Comparison of ENCODE assay signal across 8 cellular contexts in the genomic region with DNA sequence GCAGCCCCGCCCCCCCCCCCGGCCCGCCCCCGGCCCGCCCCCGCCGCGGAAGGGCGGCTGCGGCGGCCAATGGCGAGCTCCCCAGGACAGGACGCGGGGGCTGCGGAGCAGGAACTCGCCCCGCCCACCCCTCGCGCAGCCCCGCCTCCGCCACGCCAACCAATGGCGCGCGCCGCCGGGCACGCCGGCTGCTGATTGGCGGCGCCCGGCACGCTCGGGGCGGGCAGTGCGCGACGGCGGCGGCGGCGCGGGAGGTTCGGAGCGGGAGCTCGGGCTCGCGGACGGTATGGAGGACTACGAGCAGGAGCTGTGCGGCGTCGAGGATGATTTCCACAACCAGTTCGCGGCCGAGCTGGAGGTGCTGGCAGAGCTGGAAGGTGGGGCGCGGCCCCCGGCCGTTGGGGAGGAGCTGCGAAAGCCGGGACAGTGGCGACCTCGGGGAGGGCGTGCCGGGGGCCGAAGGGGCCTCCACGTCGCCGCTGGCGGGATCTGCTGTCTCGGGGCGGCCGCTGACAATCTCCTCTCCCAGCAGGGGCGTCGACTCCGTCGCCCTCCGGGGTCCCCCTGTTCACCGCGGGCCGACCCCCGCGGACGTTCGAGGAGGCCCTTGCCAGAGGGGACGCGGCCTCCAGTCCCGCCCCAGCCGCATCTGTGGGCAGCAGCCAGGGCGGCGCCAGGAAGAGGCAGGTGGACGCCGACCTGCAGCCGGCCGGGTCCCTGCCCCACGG. TPM values are rescaled to one million over a fixed set of nuclear protein-coding genes. Genes with fewer than 3 reads are reported as not detected.
A peak's percentile ranks its signal among the peaks of the same experiment; 100 is the strongest.
DNase-seq lines count a peak whose midpoint lies in the region; ATAC-seq, FAIRE-seq and TF ChIP-seq lines count a peak whose summit lies in the region.

CHTF18 (plus strand) TSS at position 222 of the 728 bp plus-strand sequence; CDS start at position 287, 65 bp downstream.

- no peak for TF ChIP-seq EP300 in A549 (IDR thresholded peaks at IDR 0.05)

- TF ChIP-seq RAD21 in A549 (conservative IDR thresholded peaks at IDR 0.05 in 1 of 2, IDR thresholded peaks at IDR 0.05 in 1 of 2): no peak

- TF ChIP-seq POLR2A in A549 (IDR thresholded peaks at IDR 0.05; ENCODE audit: low read length) (peak; percentile 63), breast epithelium (IDR thresholded peaks at IDR 0.05) (no peak)

- POLR2A ChIA-PET in A549 (lab: Yijun Ruan, JAX): interaction anchor here (1.0 to 1.8 kb wide), 8 partner anchors 12 to 82 kb away, joined by 3 to 8 read pairs (median 4); partner anchors contain the start of genes ANTKMT, GNG13 and METRN

- CTCF ChIA-PET in A549 (lab: Yijun Ruan, JAX): interaction anchor here (0.7 to 9.9 kb wide), 9 partner anchors 10 to 269 kb away, joined by 3 to 169 read pairs (median 4); partner anchors contain the start of genes CIAO3, METRN and MSLN

- H3K4me2 ChIP-seq in A549: peak within 1 kb of the TSS; percentile 100
- H3K4me2 ChIP-seq in skeletal muscle satellite cell (ENCODE audit: low read length): peak within 1 kb of the TSS; percentile 97

- 0% methylated on average over 42 of the region's 97 CpGs for WGBS in A549 (ENCODE audit: missing lambda C conversion rate)

- H3K4me1 ChIP-seq in A549: peaks cover 24% of the 10 kb centered on the region
- H3K4me1 ChIP-seq in breast epithelium: peaks cover 5 to 11% of the 10 kb centered on the region in 2 donors
- H3K4me1 ChIP-seq in skeletal muscle satellite cell (ENCODE audit: control insufficient read depth, insufficient read depth, low read length): peaks cover 21% of the 10 kb centered on the region

- ATAC-seq in A549 (peak; percentile 51 to 75), GM18868 (IDR thresholded peaks at IDR 0.05; ENCODE audit: unreplicated experiment) (peak; percentile 76), HG03108 (IDR thresholded peaks at IDR 0.05; ENCODE audit: unreplicated experiment) (peak; percentile 70)

- H3K9me3 ChIP-seq in A549 (no peaks in the 10 kb centered on the region), WERI-Rb-1 (ENCODE audit: severe bottlenecking) (no peaks in the 10 kb centered on the region), breast epithelium (no peaks in the 10 kb centered on the region), iPS-18c (ENCODE audit: control insufficient read depth, insufficient read depth, low read length) (no peaks in the 10 kb centered on the region), skeletal muscle satellite cell (replicated peaks; ENCODE audit: low read length) (no peaks in the 10 kb centered on the region)

- H3K4me3 ChIP-seq in A549: peak within 1 kb of the TSS; percentile 93
- peak within 1 kb of the TSS; percentile 75 for H3K4me3 ChIP-seq in WERI-Rb-1 (ENCODE audit: low read depth, low read length)
- H3K4me3 ChIP-seq in breast epithelium: peak within 1 kb of the TSS; percentile 76 to 99 (median 93)
- peak within 1 kb of the TSS; percentile 92 for H3K4me3 ChIP-seq in iPS-18c (ENCODE audit: insufficient read depth, low read depth, low read length)
- H3K4me3 ChIP-seq in skeletal muscle satellite cell (ENCODE audit: low read length): peak within 1 kb of the TSS; percentile 99

- H3K27me3 ChIP-seq in WERI-Rb-1 (ENCODE audit: insufficient read depth, low read depth, severe bottlenecking) (no peaks in the 10 kb centered on the region), breast epithelium (no peaks in the 10 kb centered on the region), skeletal muscle satellite cell (ENCODE audit: control insufficient read depth, insufficient read depth, low read length) (peaks cover 1% of the 10 kb centered on the region)

- peaks cover 69% of the 10 kb centered on the region for H3K36me3 ChIP-seq in WERI-Rb-1
- H3K36me3 ChIP-seq in breast epithelium: no peaks in the 10 kb centered on the region
- H3K36me3 ChIP-seq in skeletal muscle satellite cell (ENCODE audit: insufficient read depth, low read length): peaks cover 20% of the 10 kb centered on the region

- FAIRE-seq in A549 (lab: Jason Lieb, UNC): no peak

- H3K27ac ChIP-seq in A549 (peak within 1 kb of the TSS; percentile 84 to 92), WERI-Rb-1 (peak within 1 kb of the TSS; percentile 90), breast epithelium (peak within 1 kb of the TSS; percentile 40 to 59)

- peak within 1 kb of the TSS; percentile 90 for H3K9ac ChIP-seq in skeletal muscle satellite cell (ENCODE audit: low read depth, low read length)

- intact Hi-C loops in breast epithelium (cut with DNase I; ENCODE audit: low total_unique reads): no loop called here

- peak; percentile 86 to 92 for DNase-seq in A549 (ENCODE audit: low read depth in 1 of 2, low spot score in 1 of 2)
- DNase-seq in NCI-H2171 treated with DMSO at 0.1 percent for 48 hours (lab: John Stamatoyannopoulos, UW): peak; percentile 88
- peak; percentile 88 for DNase-seq in WERI-Rb-1
- DNase-seq in breast epithelium (ENCODE audit: low spot score in 2 of 2): peak; percentile 93 to 94

- no peak for TF ChIP-seq CTCF in A549 (IDR thresholded peaks at IDR 0.05)
- TF ChIP-seq CTCF in WERI-Rb-1 (IDR thresholded peaks at IDR 0.05; ENCODE audit: low read depth, low read length): no peak
- TF ChIP-seq CTCF in breast epithelium (IDR thresholded peaks at IDR 0.05): no peak

TF ChIP-seq in A549, 52 proteins besides CTCF, POLR2A, EP300 and RAD21 (continues in another document):
- TF ChIP-seq CBX8 (IDR thresholded peaks at IDR 0.05): no peak
- no peak for TF ChIP-seq EHMT2 (IDR thresholded peaks at IDR 0.05; ENCODE audit: low read depth)
- no peak for TF ChIP-seq HEYL (CRISPR knock-in tag; IDR thresholded peaks at IDR 0.05)
- peak; percentile 21; the same call in 1 of the 2 replicates for TF ChIP-seq PHF8 (IDR thresholded peaks at IDR 0.05; ENCODE audit: borderline replicate concordance, low read depth)
- no peak for TF ChIP-seq FOSL2 (IDR thresholded peaks at IDR 0.05)
- no peak for TF ChIP-seq FOSL2 (CRISPR knock-in tag; IDR thresholded peaks at IDR 0.05)
- TF ChIP-seq JUNB (IDR thresholded peaks at IDR 0.05): no peak
- no peak for TF ChIP-seq RFX5 (IDR thresholded peaks at IDR 0.05)
- peak; percentile 68 for TF ChIP-seq MAX (IDR thresholded peaks at IDR 0.05)
- no peak for TF ChIP-seq MYC (IDR thresholded peaks at IDR 0.05; ENCODE audit: borderline replicate concordance, low read length)
- TF ChIP-seq ZNF302 (CRISPR knock-in tag; IDR thresholded peaks at IDR 0.05): no peak
- no peak for TF ChIP-seq POLR2AphosphoS2 (conservative IDR thresholded peaks at IDR 0.05; ENCODE audit: low read length)
- TF ChIP-seq BHLHE40 (IDR thresholded peaks at IDR 0.05; ENCODE audit: low read depth, low read length): no peak
- TF ChIP-seq, protein P1, sequence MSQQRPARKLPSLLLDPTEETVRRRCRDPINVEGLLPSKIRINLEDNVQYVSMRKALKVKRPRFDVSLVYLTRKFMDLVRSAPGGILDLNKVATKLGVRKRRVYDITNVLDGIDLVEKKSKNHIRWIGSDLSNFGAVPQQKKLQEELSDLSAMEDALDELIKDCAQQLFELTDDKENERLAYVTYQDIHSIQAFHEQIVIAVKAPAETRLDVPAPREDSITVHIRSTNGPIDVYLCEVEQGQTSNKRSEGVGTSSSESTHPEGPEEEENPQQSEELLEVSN (IDR thresholded peaks at IDR 0.05; ENCODE audit: borderline replicate concordance, low read depth): peak; percentile 77
- no peak for TF ChIP-seq BCL3 (IDR thresholded peaks at IDR 0.05)
- no peak for TF ChIP-seq CEBPB (IDR thresholded peaks at IDR 0.05)
- peak; percentile 55 for TF ChIP-seq KDM5A (IDR thresholded peaks at IDR 0.05)
- TF ChIP-seq TP53 (CRISPR knock-in tag; IDR thresholded peaks at IDR 0.05): no peak
- no peak for TF ChIP-seq RCOR1 (IDR thresholded peaks at IDR 0.05; ENCODE audit: low read depth, low read length)
- no peak for TF ChIP-seq MAZ (IDR thresholded peaks at IDR 0.05; ENCODE audit: borderline replicate concordance, low read depth, low read length)
- TF ChIP-seq NPAS2 (CRISPR knock-in tag; IDR thresholded peaks at IDR 0.05; ENCODE audit: borderline replicate concordance): no peak
- TF ChIP-seq ZSCAN20 (CRISPR knock-in tag; IDR thresholded peaks at IDR 0.05): no peak
- TF ChIP-seq CHD4 (IDR thresholded peaks at IDR 0.05; ENCODE audit: borderline replicate concordance): no peak
- no peak for TF ChIP-seq ELK1 (IDR thresholded peaks at IDR 0.05; ENCODE audit: low read depth, low read length)
- no peak for TF ChIP-seq CHD2 (IDR thresholded peaks at IDR 0.05; ENCODE audit: low read length, partially characterized antibody)
- no peak for TF ChIP-seq SMC3 (IDR thresholded peaks at IDR 0.05)

RNA-seq across cellular contexts. Expression of gene CHTF18, which starts in this region (rescaled TPM):
- polyA plus RNA-seq in A549 (2011; rRNA removed) (4.8 and 5.1 TPM in 2 replicates), A549 (2017; fragmentation: RNase III; extraction: RNeasy Plus Mini Kit Qiagen cat#74134 plus additional on column Dnase treatment) (32.5 to 36.7 TPM (median 33.8 TPM) in 3 replicates)
- polyA plus RNA-seq in A549 (2012; cell fraction: cytosol; rRNA removed): 37.0 and 43.6 TPM in 2 replicates
- 376 and 424 TPM in 2 replicates for polyA plus RNA-seq in A549 (2012; cell fraction: nucleus; rRNA removed)
- polyA minus RNA-seq in A549 (2011; rRNA and poly(A)+ RNA removed): 1.9 and 4.8 TPM in 2 replicates
- 10 to 100 TPM; 12.6 to 15.5 (median 13.1) TPM for total RNA-seq in breast epithelium
- 16.7 and 24.2 TPM in 2 replicates for total RNA-seq in skeletal muscle satellite cell (2012; rRNA removed)

Comparison
In these comparisons a context has a peak if more than half of its experiments do, and no peak if none do; other contexts are left out.
1. Peak in every context shown above with its lines: DNase-seq, ATAC-seq, H3K4me3 ChIP-seq and H3K27ac ChIP-seq.